Comparison of ENCODE assay signal across 3 cellular contexts in genomic region chr1:79371802-79372201, GRCh38.
TF ChIP-seq lines count a peak whose summit lies in the region.

No MANE protein-coding gene starts in this region.

TF ChIP-seq in HepG2, 621 proteins besides CTCF, POLR2A, EP300 and RAD21:
- TF ChIP-seq HNRNPK (IDR thresholded peaks at IDR 0.05; ENCODE audit: low read depth, low read length, poor library complexity, severe bottlenecking) (peak; percentile 98), ERF (CRISPR knock-in tag; IDR thresholded peaks at IDR 0.05) (no peak), PCBP1 (IDR thresholded peaks at IDR 0.05; ENCODE audit: borderline replicate concordance, low read depth, low read length) (peak; percentile 80; the same call in 1 of the 2 replicates), PBX2 (CRISPR knock-in tag; IDR thresholded peaks at IDR 0.05) (no peak)

TF ChIP-seq in HEK293, 187 proteins besides CTCF, POLR2A, EP300 and RAD21:
- TF ChIP-seq SALL2 (tag by site-specific recombination; IDR thresholded peaks at IDR 0.05; ENCODE audit: borderline replicate concordance) = no peak
- no peak for TF ChIP-seq ZNF292 (tag by site-specific recombination; IDR thresholded peaks at IDR 0.05; ENCODE audit: borderline replicate concordance, low read depth)
- no peak for TF ChIP-seq INSM2 (tag by site-specific recombination; IDR thresholded peaks at IDR 0.05)
- no peak for TF ChIP-seq ZNF138 (tag by site-specific recombination; IDR thresholded peaks at IDR 0.05; ENCODE audit: borderline replicate concordance)
- no peak for TF ChIP-seq ZFHX2 (tag by site-specific recombination; conservative IDR thresholded peaks at IDR 0.05)
- no peak for TF ChIP-seq ZNF600 (tag by site-specific recombination; IDR thresholded peaks at IDR 0.05)
- 0 out of 2 replicates have a peak, but pooled peaks have one; percentile 24 for TF ChIP-seq ZNF366 (tag by site-specific recombination; conservative IDR thresholded peaks at IDR 0.05)
- no peak for TF ChIP-seq ZBTB8A (tag by site-specific recombination; IDR thresholded peaks at IDR 0.05)
TF ChIP-seq in HEK293: peak in this region for 1.

TF ChIP-seq in K562, 482 proteins besides CTCF, POLR2A, EP300 and RAD21:
- TF ChIP-seq PCBP1 (IDR thresholded peaks at IDR 0.05; ENCODE audit: low read depth, low read length, poor library complexity, severe bottlenecking) = peak; percentile 62
- TF ChIP-seq ZBTB12 (CRISPR knock-in tag; IDR thresholded peaks at IDR 0.05) = no peak
- no peak for TF ChIP-seq KDM5B (IDR thresholded peaks at IDR 0.05; ENCODE audit: insufficient replicate concordance, low read depth, low read length)
- TF ChIP-seq SMARCC2 (IDR thresholded peaks at IDR 0.05; ENCODE audit: low read depth) = no peak
- TF ChIP-seq PCBP2 (IDR thresholded peaks at IDR 0.05; ENCODE audit: low read depth, low read length, poor library complexity, severe bottlenecking) = peak; percentile 60
- TF ChIP-seq MTF1 (CRISPR knock-in tag; IDR thresholded peaks at IDR 0.05; ENCODE audit: borderline replicate concordance) = no peak
- no peak for TF ChIP-seq SNAPC5 (CRISPR knock-in tag; IDR thresholded peaks at IDR 0.05)
